Comparison of ENCODE assay signal across 36 cellular contexts in genomic region chr10:116668446-116668845, GRCh38. TPM values are rescaled to one million over a fixed set of nuclear protein-coding genes. Genes with fewer than 3 reads are reported as not detected.
"Had no signal": no experiment of that assay in that cellular context is flagged by ENCODE, and none has a peak within 500 bp of the region (broad histone marks: within the 10 kb centered on the region; RNA-seq: fewer than 3 reads in every experiment).

No MANE protein-coding gene starts in this region.

- H3K27ac Mint-ChIP-seq: activated B cell treated with CpG ODN at 0.5 μM for 24 hours; activated CD8-positive, alpha-beta T cell treated with anti-CD3 and anti-CD28 coated beads for 36 hours; activated naive CD8-positive, alpha-beta T cell; activated T-helper 17 cell treated with anti-CD3 and anti-CD28 coated beads, Interleukin-2, amount 50 U/mL, for 72 hours; effector memory CD8-positive, alpha-beta T cell; T-helper 17 cell; T-helper 2 cell treated with Interferon-gamma antibody and Interleukin-4, amounts not matched to agents 5 μg/mL and 100 μg/mL, for 36 hours had no signal

- H3K36me3 ChIP-seq: esophagus squamous epithelium, WERI-Rb-1 had no signal

- DNase-seq: activated B cell treated with CpG ODN at 0.5 μM for 24 hours; activated CD4-positive, alpha-beta T cell treated with anti-CD3 and anti-CD28 coated beads for 48 hours; activated CD4-positive, alpha-beta T cell treated with anti-CD3 and anti-CD28 coated beads, Interleukin-2, amount 50 U/mL, for 1 hour; activated CD4-positive, alpha-beta T cell treated with anti-CD3 and anti-CD28 coated beads, Interleukin-2, amount 50 U/mL, for 48 hours; activated CD8-positive, alpha-beta memory T cell treated with anti-CD3 and anti-CD28 coated beads for 24 hours; activated CD8-positive, alpha-beta T cell treated with anti-CD3 and anti-CD28 coated beads for 36 hours; activated effector memory CD4-positive, alpha-beta T cell treated with Interleukin-2 at 50 U/mL for 16 hours; activated gamma-delta T cell treated with Interleukin-2 at 50 U/mL for 16 hours; activated naive CD4-positive, alpha-beta T cell treated with anti-CD3 and anti-CD28 coated beads, Interleukin-2, amount 50 U/mL, for 16 hours; activated naive CD4-positive, alpha-beta T cell treated with Interleukin-2 at 50 U/mL for 16 hours; activated T-cell treated with anti-CD3 and anti-CD28 coated beads, Interleukin-2, amount 50 U/mL, for 4 hours; amniotic stem cell; anterior cingulate cortex; caudate nucleus; cortex of kidney; dermis blood vessel endothelial cell; effector CD4-positive, alpha-beta T cell; effector memory CD8-positive, alpha-beta T cell; esophagus squamous epithelium; foreskin melanocyte; T-helper 1 cell; T-helper 17 cell; T1000; WERI-Rb-1 had no signal

- H3K27me3 ChIP-seq: body of pancreas had no signal

- H3K9me3 Mint-ChIP-seq: activated B cell treated with CpG ODN at 0.5 μM for 24 hours; activated T-cell treated with anti-CD3 and anti-CD28 coated beads, Interleukin-2, amount 50 U/mL, for 4 hours; activated T-helper 17 cell treated with anti-CD3 and anti-CD28 coated beads, Interleukin-2, amount 50 U/mL, for 72 hours; T-helper 2 cell treated with Interferon-gamma antibody and Interleukin-4, amounts not matched to agents 5 μg/mL and 100 μg/mL, for 36 hours had no signal

- H3K4me3 ChIP-seq: body of pancreas, esophagus squamous epithelium had no signal

- H3K4me1 Mint-ChIP-seq: activated B cell treated with CpG ODN at 0.5 μM for 24 hours; activated T-helper 17 cell treated with anti-CD3 and anti-CD28 coated beads, Interleukin-2, amount 50 U/mL, for 72 hours; T-helper 17 cell had no signal

- H3K9me3 ChIP-seq: body of pancreas, esophagus squamous epithelium, gastroesophageal sphincter had no signal

- H3K27ac ChIP-seq: body of pancreas, epithelial cell of prostate, esophagus squamous epithelium, WERI-Rb-1 had no signal

- ATAC-seq: activated CD4-positive, CD25-positive, alpha-beta regulatory T cell treated with anti-CD3 and anti-CD28 coated beads, Interleukin-2, amount 50 U/mL, for 24 hours; activated CD8-positive, alpha-beta T cell treated with anti-CD3 and anti-CD28 coated beads for 36 hours; activated T-cell treated with anti-CD3 and anti-CD28 coated beads, Interleukin-2, amount 50 U/mL, for 4 hours; activated T-helper 17 cell treated with anti-CD3 and anti-CD28 coated beads, Interleukin-2, amount 50 U/mL, for 72 hours; body of pancreas; effector memory CD8-positive, alpha-beta T cell; gastroesophageal sphincter; T-helper 17 cell had no signal

- H3K4me3 Mint-ChIP-seq: activated B cell treated with CpG ODN at 0.5 μM for 24 hours; activated CD8-positive, alpha-beta T cell treated with anti-CD3 and anti-CD28 coated beads for 36 hours; activated naive CD8-positive, alpha-beta T cell; activated T-cell treated with anti-CD3 and anti-CD28 coated beads, Interleukin-2, amount 50 U/mL, for 4 hours; activated T-helper 17 cell treated with anti-CD3 and anti-CD28 coated beads, Interleukin-2, amount 50 U/mL, for 72 hours; effector memory CD8-positive, alpha-beta T cell; T-helper 17 cell; T-helper 2 cell treated with Interferon-gamma antibody and Interleukin-4, amounts not matched to agents 5 μg/mL and 100 μg/mL, for 36 hours had no signal

- H3K36me3 Mint-ChIP-seq: activated naive CD8-positive, alpha-beta T cell had no signal

RNA-seq across cellular contexts. Expression of gene PNLIPRP2, which starts 47.7 kb away (rescaled TPM):
- total RNA-seq: activated B cell treated with CpG ODN at 0.5 μM for 24 hours; activated CD8-positive, alpha-beta T cell treated with anti-CD3 and anti-CD28 coated beads for 36 hours; activated T-helper 17 cell treated with anti-CD3 and anti-CD28 coated beads, Interleukin-2, amount 50 U/mL, for 72 hours; chondrocyte; dermis blood vessel endothelial cell; endothelial cell of umbilical vein; esophagus squamous epithelium; fibroblast of lung; fibroblast of villous mesenchyme; gastroesophageal sphincter; glomerular endothelial cell; T-helper 17 cell had no signal
